9 cellular contexts compared by ENCODE assay signal in genomic region chr7:116231543-116232401, GRCh38. TPM values are rescaled to one million over a fixed set of nuclear protein-coding genes. Genes with fewer than 3 reads are reported as not detected.
DNase-seq lines count a peak whose midpoint lies in the region; TF ChIP-seq lines count a peak whose summit lies in the region.
"Had no signal": no experiment of that assay in that cellular context is flagged by ENCODE, and none has a peak within 500 bp of the region (broad histone marks: within the 10 kb centered on the region; RNA-seq: fewer than 3 reads in every experiment).

No MANE protein-coding gene starts in this region.

- peaks cover 11% of the 10 kb centered on the region; the same call in 1 of the 2 replicates for H3K36me3 ChIP-seq in PC-9 (ENCODE audit: low read depth)

- no peak overlapping the region for H3K4me3 Mint-ChIP-seq in progenitor cell of endocrine pancreas (ENCODE audit: low read depth)

- no peak overlapping the region for H3K4me3 ChIP-seq in PC-9

- POLR2A ChIA-PET in PC-9 (lab: Charles Lee; ENCODE audit: unreplicated experiment) = interaction anchor here (0.6 to 0.7 kb wide), 4 partner anchors 19 to 211 kb away, joined by 3 to 11 read pairs (median 6); no protein-coding TSS in a partner anchor

- no peaks in the 10 kb centered on the region for H3K36me3 Mint-ChIP-seq in progenitor cell of endocrine pancreas (ENCODE audit: insufficient read depth)

- peak; percentile 57 for DNase-seq in EH (ENCODE audit: low read depth)
- DNase-seq in PC-9 = no peak
- DNase-seq in erythroblast (lab: John Stamatoyannopoulos, UW) = peak; percentile 20 to 43
- DNase-seq in progenitor cell of endocrine pancreas (ENCODE audit: low spot score, unreplicated experiment) = no peak
- no peak for DNase-seq in cerebellar cortex (ENCODE audit: low spot score)
- DNase-seq in DMS114 treated with DMSO at 0.1 percent for 48 hours (lab: John Stamatoyannopoulos, UW; ENCODE audit: unreplicated experiment) = no peak
- DNase-seq in GM10266 (ENCODE audit: extremely low spot score) = no peak
- no peak for DNase-seq in kidney tubule cell (ENCODE audit: low spot score)
- DNase-seq: stimulated activated CD4-positive, alpha-beta T cell treated with anti-CD3 and anti-CD28 coated beads, Interleukin-2, amount 100 ng/mL, for 24 hours had no signal

- peak overlapping the region; percentile 92 for H3K27ac Mint-ChIP-seq in progenitor cell of endocrine pancreas

- peaks cover 16% of the 10 kb centered on the region for H3K4me1 Mint-ChIP-seq in progenitor cell of endocrine pancreas (ENCODE audit: low read depth)

- intact Hi-C loops in PC-9 (cut with micrococcal nuclease; ENCODE audit: unreplicated experiment) = loop anchor here (2.0 kb wide), 2 partner anchors 13 to 21 kb away; partner anchors contain the start of gene TES

- H3F3A ChIP-seq in PC-9 (ENCODE audit: insufficient read depth, low read depth) = peaks cover 22% of the 10 kb centered on the region; the same call in 1 of the 2 replicates

- H3K27ac ChIP-seq in PC-9 = peak overlapping the region; percentile 38

- no peaks in the 10 kb centered on the region for H3K9me3 Mint-ChIP-seq in progenitor cell of endocrine pancreas (ENCODE audit: low read depth)

- peaks cover 45% of the 10 kb centered on the region for H3K4me1 ChIP-seq in PC-9 (replicated peaks; ENCODE audit: insufficient read depth)

- no peak overlapping the region for H2AFZ ChIP-seq in PC-9

- BruUV-seq in PC-9 (replicated peaks; lab: Mats Ljungman, UMichigan) = no TSS peak

- no peaks in the 10 kb centered on the region for H3K27me3 Mint-ChIP-seq in progenitor cell of endocrine pancreas

- peaks cover 4% of the 10 kb centered on the region; the same call in 1 of the 2 replicates for H3K9me3 ChIP-seq in PC-9 (ENCODE audit: insufficient read depth, low read depth)

- CTCF ChIA-PET in PC-9 (lab: Charles Lee) = no interaction called here

- peak overlapping the region; percentile 43 for H3K4me2 ChIP-seq in PC-9

- no peaks in the 10 kb centered on the region for H3K9me2 ChIP-seq in PC-9 (ENCODE audit: insufficient read depth)

- no peaks in the 10 kb centered on the region for H3K27me3 ChIP-seq in PC-9 (ENCODE audit: insufficient read depth, low read depth)

- peaks cover 30% of the 10 kb centered on the region for H4K20me1 ChIP-seq in PC-9 (ENCODE audit: insufficient read depth)

- TF ChIP-seq POLR2A in erythroblast (IDR thresholded peaks at IDR 0.05; ENCODE audit: low read length) = no peak

- TF ChIP-seq CTCF in PC-9 (conservative IDR thresholded peaks at IDR 0.05) (no peak), progenitor cell of endocrine pancreas (IDR thresholded peaks at IDR 0.05; ENCODE audit: unreplicated experiment) (no peak), GM10266 (IDR thresholded peaks at IDR 0.05; ENCODE audit: control insufficient read depth, insufficient read depth, low read depth, missing control alignments) (no peak)

- peaks cover 82% of the 10 kb centered on the region for H3K79me2 ChIP-seq in PC-9 (ENCODE audit: low read depth)

RNA-seq across cellular contexts. Expression of gene TES, which starts 21.4 kb away (rescaled TPM):
- total RNA-seq in PC-9 (2021) = 210 and 306 TPM in 2 replicates
- total RNA-seq in progenitor cell of endocrine pancreas = 123 and 140 TPM in 2 replicates

Comparison
In these comparisons a context has a peak if more than half of its experiments do, and no peak if none do; other contexts are left out.
1. DNase-seq: peak in EH (single experiment) and erythroblast (2 of 2); none in PC-9 (0 of 2), progenitor cell of endocrine pancreas (single experiment), cerebellar cortex (single experiment), DMS114 treated with DMSO at 0.1 percent for 48 hours (single experiment), GM10266 (single experiment) and kidney tubule cell (single experiment).